In the genomic region with DNA sequence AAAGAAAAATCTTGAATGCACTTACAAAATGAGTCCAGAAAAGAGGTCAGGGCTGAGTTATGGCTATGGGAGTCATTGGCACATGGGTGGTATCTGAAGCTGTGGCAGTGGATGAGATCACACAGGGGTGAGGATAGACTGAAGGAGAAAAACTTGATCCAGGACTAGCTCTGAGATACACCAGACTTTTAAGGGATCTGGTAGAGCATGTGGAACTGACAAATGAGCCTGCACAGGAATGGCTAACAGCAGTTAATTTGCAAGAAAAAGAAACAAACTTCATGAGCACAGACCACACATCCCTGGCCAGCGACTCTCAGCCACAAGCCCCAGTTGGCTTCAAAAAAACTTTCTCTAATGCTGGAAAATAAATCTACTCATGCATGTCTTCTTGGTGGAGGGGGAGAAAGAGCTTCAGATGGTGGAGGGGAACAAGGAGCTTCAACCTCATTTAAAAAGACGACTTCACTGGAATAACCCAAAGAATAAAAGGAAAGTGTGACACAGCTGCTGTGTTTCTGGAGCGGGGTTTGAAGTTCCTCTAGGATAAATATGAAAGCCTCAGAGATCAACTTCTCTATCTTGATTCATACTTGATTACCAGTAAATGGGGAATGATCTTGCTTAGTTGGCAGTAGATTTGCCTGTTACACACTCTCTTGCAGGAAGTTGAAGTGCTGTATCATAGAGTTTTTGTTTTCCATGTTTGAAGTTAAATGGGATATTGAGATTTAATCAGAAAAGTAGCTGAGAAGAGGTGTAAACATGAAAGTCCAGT, we compare ENCODE assay signal across 9 cellular contexts. TPM values are rescaled to one million over a fixed set of nuclear protein-coding genes. Genes with fewer than 3 reads are reported as not detected.
DNase-seq lines count a peak whose midpoint lies in the region; ATAC-seq and TF ChIP-seq lines count a peak whose summit lies in the region.
"Had no signal": no experiment of that assay in that cellular context is flagged by ENCODE, and none has a peak within 500 bp of the region (broad histone marks: within the 10 kb centered on the region; RNA-seq: fewer than 3 reads in every experiment).

No MANE protein-coding gene starts in this region.

- no peaks in the 10 kb centered on the region; the same call in 1 of the 2 replicates for H3K9me1 ChIP-seq in IMR-90 (ENCODE audit: insufficient read depth, low read length)

- H3K56ac ChIP-seq in IMR-90 (ENCODE audit: extremely low read depth, insufficient read depth, low read length) = no peak overlapping the region

- ATAC-seq in IMR-90 (ENCODE audit: low read depth) (peak; percentile 76), sciatic nerve (peak; percentile 49), GM18858 (IDR thresholded peaks at IDR 0.05; ENCODE audit: unreplicated experiment) (no peak)

- H4K91ac ChIP-seq in IMR-90 (ENCODE audit: insufficient read depth, low read depth, low read length) = no peak overlapping the region

- H3K14ac ChIP-seq in IMR-90 (replicated peaks; ENCODE audit: low read depth, low read length) = peak overlapping the region; percentile 13; the same call in 1 of the 2 replicates

- H3K4me3 ChIP-seq in DOHH2 (ENCODE audit: low read length) (0 out of 2 replicates have a peak overlapping the region, but pooled peaks have one; percentile 9), IMR-90 (ENCODE audit: insufficient read depth, low read depth, low read length) (no peak overlapping the region; the same call in 1 of the 2 replicates), epithelial cell of esophagus (ENCODE audit: low read length) (no peak overlapping the region)

- peak overlapping the region; percentile 65 for H3K23ac ChIP-seq in IMR-90 (ENCODE audit: low read depth, low read length)

- H3K9me3 ChIP-seq in DOHH2 (ENCODE audit: control insufficient read depth, insufficient read depth, low read length) = no peaks in the 10 kb centered on the region
- no peaks in the 10 kb centered on the region for H3K9me3 ChIP-seq in IMR-90 (ENCODE audit: control insufficient read depth, insufficient read depth, low read length)

- in situ Hi-C loops in IMR-90 (cut with MboI; ENCODE audit: low sequenced_read_pairs) = no loop called here

- peaks cover 3% of the 10 kb centered on the region; the same call in 1 of the 2 replicates for H3F3A ChIP-seq in DOHH2 (ENCODE audit: control insufficient read depth, insufficient read depth)

- H2BK5ac ChIP-seq in IMR-90 (ENCODE audit: low read depth, low read length, poor library complexity, severe bottlenecking) = peak overlapping the region; percentile 14

- H2AK9ac ChIP-seq in IMR-90 (replicated peaks; ENCODE audit: low read depth, low read length, poor library complexity) = no peak overlapping the region

- intact Hi-C loops in IMR-90 (cut with micrococcal nuclease) = loop anchor here (5.0 kb wide), 1 partner anchor 32 kb away; a partner anchor contains a TSS
- intact Hi-C loops in sciatic nerve (cut with DNase I) = no loop called here

- peak overlapping the region; percentile 20; the same call in 1 of the 2 replicates for H3K9ac ChIP-seq in IMR-90 (ENCODE audit: low read depth, low read length)

- H3K4ac ChIP-seq in IMR-90 (ENCODE audit: low read depth, low read length) = no peak overlapping the region

- H3K4me1 ChIP-seq in DOHH2 (ENCODE audit: control insufficient read depth, low read length) = peaks cover 42% of the 10 kb centered on the region
- H3K4me1 ChIP-seq in IMR-90 (ENCODE audit: control insufficient read depth, insufficient read depth, low read length) = peaks cover 6% of the 10 kb centered on the region

- H2BK120ac ChIP-seq in IMR-90 (ENCODE audit: low read depth, low read length) = no peak overlapping the region; the same call in 1 of the 2 replicates

- no peak for TF ChIP-seq RAD21 in IMR-90 (IDR thresholded peaks at IDR 0.05; ENCODE audit: low read length)

- H3K36me3 ChIP-seq in DOHH2 (ENCODE audit: control insufficient read depth, low read length) (peaks cover 11% of the 10 kb centered on the region), IMR-90 (ENCODE audit: control insufficient read depth, insufficient read depth, low read length) (peaks cover 3% of the 10 kb centered on the region)

- DNase-seq in IMR-90 (peak; percentile 48), epithelial cell of esophagus (ENCODE audit: low read depth) (peak; percentile 39), sciatic nerve (ENCODE audit: low spot score) (no peak), ureter (ENCODE audit: low spot score) (no peak), substantia nigra (lab: John Stamatoyannopoulos, UW) (no peak)
- DNase-seq in activated CD4-positive, CD25-positive, alpha-beta regulatory T cell (lab: John Stamatoyannopoulos, UW) = no peak
- DNase-seq: Right ventricle myocardium superior had no signal

- peaks cover 8 to 23% of the 10 kb centered on the region in 2 experiments; a peak in 3 of 4 replicates for H3K79me1 ChIP-seq in IMR-90 (ENCODE audit: low read depth in 1 of 2, low read length in 2 of 2)

- no peak overlapping the region for H2AFZ ChIP-seq in IMR-90 (replicated peaks; ENCODE audit: low read length, poor library complexity)

- peak overlapping the region; percentile 29; the same call in 1 of the 2 replicates for H2BK20ac ChIP-seq in IMR-90 (ENCODE audit: low read depth, low read length)

- H3K18ac ChIP-seq in IMR-90 (ENCODE audit: low read depth, low read length) = 0 out of 2 replicates have a peak overlapping the region, but pooled peaks have one; percentile 16

- peak overlapping the region; percentile 1; the same call in 1 of the 2 replicates for H3K27ac ChIP-seq in DOHH2 (ENCODE audit: low read depth, low read length)
- peak overlapping the region; percentile 50; the same call in 1 of the 2 replicates for H3K27ac ChIP-seq in IMR-90 (ENCODE audit: insufficient read depth, low read length)
- H3K27ac ChIP-seq in substantia nigra (ENCODE audit: low read depth, low read length, poor library complexity, severe bottlenecking) = no peak overlapping the region

- CTCF ChIA-PET in IMR-90 (lab: Yijun Ruan, JAX) = interaction anchor here (0.6 to 1.5 kb wide), 2 partner anchors 22 to 1690 kb away, joined by 3 to 10 read pairs; no protein-coding TSS in a partner anchor

- POLR2A ChIA-PET in IMR-90 (lab: Charles Lee; ENCODE audit: unreplicated experiment) = no interaction called here

- no peaks in the 10 kb centered on the region for H3K9me2 ChIP-seq in DOHH2 (replicated peaks; ENCODE audit: control insufficient read depth, low read length)

- H4K20me1 ChIP-seq in DOHH2 (ENCODE audit: control insufficient read depth, insufficient read depth, low read depth, low read length) = no peaks in the 10 kb centered on the region
- no peaks in the 10 kb centered on the region for H4K20me1 ChIP-seq in IMR-90 (ENCODE audit: insufficient read depth, low read length)

- 0 out of 4 replicates have a peak overlapping the region, but pooled peaks of 1 of the 2 experiments have one; percentile 47 for H4K8ac ChIP-seq in IMR-90 (ENCODE audit: low read depth in 2 of 2, low read length in 2 of 2)

- peak overlapping the region; percentile 36; the same call in 1 of the 3 replicates for H2BK15ac ChIP-seq in IMR-90 (ENCODE audit: low read depth, low read length)

- no peaks in the 10 kb centered on the region for H3K27me3 ChIP-seq in DOHH2 (ENCODE audit: control insufficient read depth, low read length)
- no peaks in the 10 kb centered on the region for H3K27me3 ChIP-seq in IMR-90 (ENCODE audit: control insufficient read depth, insufficient read depth, low read length)

- no peak for TF ChIP-seq POLR2A in IMR-90 (IDR thresholded peaks at IDR 0.05; ENCODE audit: low read depth, low read length)

- no peak for TF ChIP-seq CTCF in DOHH2 (IDR thresholded peaks at IDR 0.05; ENCODE audit: low read depth, low read length, poor library complexity, severe bottlenecking)
- TF ChIP-seq CTCF in IMR-90 (conservative IDR thresholded peaks at IDR 0.05; ENCODE audit: low read depth, low read length) = no peak
- no peak for TF ChIP-seq CTCF in epithelial cell of esophagus (IDR thresholded peaks at IDR 0.05; ENCODE audit: insufficient read depth, low read depth, low read length, missing control alignments)

- H3K4me2 ChIP-seq in DOHH2 (ENCODE audit: low read length) (peak overlapping the region; percentile 26), IMR-90 (ENCODE audit: low read depth, low read length) (peak overlapping the region; percentile 58)

- WGBS in IMR-90 (ENCODE audit: extremely low coverage in 2 of 2, insufficient read length in 1 of 2), 2 experiments = no CpG with 5 or more reads among the region's 3 CpGs

- no peak overlapping the region for H4K5ac ChIP-seq in IMR-90 (ENCODE audit: low read depth, low read length)

- dilution Hi-C loops in IMR-90 (cut with HindIII; ENCODE audit: low sequenced_read_pairs, unreplicated experiment) = no loop called here

- no peaks in the 10 kb centered on the region; the same call in 1 of the 2 replicates for H3K79me2 ChIP-seq in DOHH2 (ENCODE audit: control insufficient read depth, low read length)

- H2AK5ac ChIP-seq in IMR-90 (ENCODE audit: low read depth, low read length) = peak overlapping the region; percentile 20; the same call in 1 of the 2 replicates

- BruUV-seq in IMR-90 (replicated peaks; lab: Mats Ljungman, UMichigan) = no TSS peak

TF ChIP-seq in IMR-90, 13 proteins besides CTCF, POLR2A, EP300 and RAD21 (continues in another document):
- TF ChIP-seq MAFK (IDR thresholded peaks at IDR 0.05; ENCODE audit: low read depth, low read length) (no peak), CHD1 (IDR thresholded peaks at IDR 0.05; ENCODE audit: low read depth, low read length) (no peak), BHLHE40 (IDR thresholded peaks at IDR 0.05; ENCODE audit: low read depth, low read length) (no peak), RFX5 (IDR thresholded peaks at IDR 0.05; ENCODE audit: low read depth, low read length) (no peak), MAZ (IDR thresholded peaks at IDR 0.05; ENCODE audit: borderline replicate concordance, low read depth, low read length) (no peak), NFE2L2 (IDR thresholded peaks at IDR 0.05; ENCODE audit: low read depth, low read length) (no peak), RCOR1 (IDR thresholded peaks at IDR 0.05; ENCODE audit: insufficient replicate concordance, low read length) (no peak), CEBPB (IDR thresholded peaks at IDR 0.05; ENCODE audit: low read depth, low read length) (no peak), FOS (IDR thresholded peaks at IDR 0.05; ENCODE audit: low read depth, low read length) (no peak)

RNA-seq across cellular contexts. Expression of a gene that starts 33.7 kb away (rescaled TPM):
- total RNA-seq in IMR-90 (2012; rRNA removed) (29.9 and 42.5 TPM in 2 replicates), sciatic nerve (14.6 TPM), ureter (25.3 TPM)
- polyA plus RNA-seq in IMR-90 (2012; rRNA removed) = 16.2 and 20.3 TPM in 2 replicates
- polyA plus RNA-seq in IMR-90 (2012; cell fraction: cytosol; rRNA removed) = 2.1 and 6.1 TPM in 2 replicates
- 1.7 and 6.6 TPM in 2 replicates for polyA plus RNA-seq in IMR-90 (2012; cell fraction: nucleus; rRNA removed; ENCODE audit: low replicate concordance)

Comparison
In these comparisons a context has a peak if more than half of its experiments do, and no peak if none do; other contexts are left out.
1. DNase-seq: peak in IMR-90 (single experiment) and epithelial cell of esophagus (single experiment); none in sciatic nerve (single experiment), ureter (single experiment), activated CD4-positive, CD25-positive, alpha-beta regulatory T cell (0 of 4) and substantia nigra (0 of 49).